In the genomic region with DNA sequence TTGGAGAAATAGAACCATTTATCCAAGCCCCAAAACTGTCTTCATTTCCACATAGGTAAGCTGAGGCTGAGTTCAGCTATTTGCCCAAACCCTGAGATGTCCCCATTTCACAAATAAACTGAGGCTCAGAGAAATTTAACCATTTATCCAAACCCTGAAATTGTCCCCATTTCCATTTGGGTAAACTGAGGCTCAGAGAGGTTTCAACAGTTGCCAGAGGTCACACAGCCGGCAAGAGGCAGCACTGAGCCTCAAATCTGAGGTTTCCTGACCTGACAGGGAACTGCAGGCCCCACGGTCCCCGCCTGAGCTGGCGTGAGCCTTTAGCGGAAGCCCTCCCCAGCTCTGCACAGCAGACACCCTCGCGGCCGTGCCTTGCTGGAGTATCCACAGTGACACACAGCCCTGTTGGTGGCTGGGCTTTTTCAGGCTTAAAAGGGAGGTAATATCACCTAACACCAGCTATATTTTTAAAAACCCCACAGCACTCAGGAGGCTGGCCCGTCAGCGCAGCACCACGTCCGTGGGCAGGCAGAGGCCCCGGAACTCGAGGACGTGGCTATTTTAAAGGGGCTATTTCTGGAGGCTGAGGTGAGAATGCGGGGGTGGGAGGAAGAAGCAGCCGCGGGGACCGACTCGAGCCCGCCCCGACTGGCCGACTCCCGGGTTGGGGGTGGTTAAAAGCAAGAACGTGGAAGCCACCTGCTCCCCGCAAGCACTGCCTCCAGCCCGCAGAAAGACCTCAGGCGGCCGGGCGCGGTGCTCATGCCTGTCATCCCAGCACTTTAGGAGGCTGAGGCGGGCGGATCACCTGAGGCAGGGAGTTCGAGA, we compare ENCODE assay signal across 9 cellular contexts. TPM values are rescaled to one million over a fixed set of nuclear protein-coding genes. Genes with fewer than 3 reads are reported as not detected.
A peak's percentile ranks its signal among the peaks of the same experiment; 100 is the strongest.
DNase-seq lines count a peak whose midpoint lies in the region; ATAC-seq and TF ChIP-seq lines count a peak whose summit lies in the region.
"Had no signal": no experiment of that assay in that cellular context is flagged by ENCODE, and none has a peak within 500 bp of the region (broad histone marks: within the 10 kb centered on the region; RNA-seq: fewer than 3 reads in every experiment).

No MANE protein-coding gene starts in this region.

- H3K4me1 Mint-ChIP-seq in activated CD8-positive, alpha-beta T cell treated with anti-CD3 and anti-CD28 coated beads for 36 hours (ENCODE audit: low read depth) = peaks cover 7% of the 10 kb centered on the region

- CTCF ChIA-PET in activated CD8-positive, alpha-beta T cell treated with anti-CD3 and anti-CD28 coated beads for 36 hours (lab: Charles Lee) = interaction anchor here (1.0 to 1.6 kb wide), 2 partner anchors 11 to 15 kb away, joined by 3 read pairs; no protein-coding TSS in a partner anchor

- H3K4me3 Mint-ChIP-seq in activated CD8-positive, alpha-beta T cell treated with anti-CD3 and anti-CD28 coated beads for 36 hours = no peak overlapping the region

- H3K27ac Mint-ChIP-seq in activated CD8-positive, alpha-beta T cell treated with anti-CD3 and anti-CD28 coated beads for 36 hours = no peak overlapping the region

- peak; percentile 58 for ATAC-seq in HG03025 (IDR thresholded peaks at IDR 0.05; ENCODE audit: low FRiP score, unreplicated experiment)
- peak; percentile 90 for ATAC-seq in activated CD8-positive, alpha-beta T cell treated with anti-CD3 and anti-CD28 coated beads for 36 hours
- ATAC-seq in HG03139 (IDR thresholded peaks at IDR 0.05; ENCODE audit: unreplicated experiment) = no peak
- ATAC-seq: A549 had no signal

- intact Hi-C loops in activated CD8-positive, alpha-beta T cell treated with anti-CD3 and anti-CD28 coated beads for 36 hours (cut with micrococcal nuclease) = no loop called here
- intact Hi-C loops in posterior cingulate gyrus (cut with DNase I) = no loop called here

- H3K27me3 Mint-ChIP-seq in activated CD8-positive, alpha-beta T cell treated with anti-CD3 and anti-CD28 coated beads for 36 hours = peaks cover 15% of the 10 kb centered on the region

- DNase-seq in NCI-H748 (lab: John Stamatoyannopoulos, UW; ENCODE audit: unreplicated experiment) (peak; percentile 6), NCI-H748 treated with DMSO at 0.1 percent for 48 hours (lab: John Stamatoyannopoulos, UW) (no peak), posterior cingulate gyrus (peak in 8 of 10 donors; percentile 55 to 94 (median 66)), DMS53 (lab: John Stamatoyannopoulos, UW) (no peak), medulla oblongata (ENCODE audit: extremely low spot score) (no peak)
- DNase-seq in activated CD8-positive, alpha-beta T cell treated with anti-CD3 and anti-CD28 coated beads for 36 hours = peak; percentile 63

- no peaks in the 10 kb centered on the region for H3K36me3 Mint-ChIP-seq in activated CD8-positive, alpha-beta T cell treated with anti-CD3 and anti-CD28 coated beads for 36 hours (ENCODE audit: low read depth)

- peak; percentile 19 for TF ChIP-seq CTCF in activated CD8-positive, alpha-beta T cell treated with anti-CD3 and anti-CD28 coated beads for 36 hours (IDR thresholded peaks at IDR 0.05)

- POLR2A ChIA-PET in activated CD8-positive, alpha-beta T cell treated with anti-CD3 and anti-CD28 coated beads for 36 hours (lab: Charles Lee) = no interaction called here

- peaks cover 5% of the 10 kb centered on the region for H3K9me3 Mint-ChIP-seq in activated CD8-positive, alpha-beta T cell treated with anti-CD3 and anti-CD28 coated beads for 36 hours

RNA-seq across cellular contexts. Expression of a gene that starts 18.5 kb away (rescaled TPM):
- 1 to 10 TPM; 2.6 to 2.8 TPM for total RNA-seq in activated CD8-positive, alpha-beta T cell treated with anti-CD3 and anti-CD28 coated beads for 36 hours

Comparison
In these comparisons a context has a peak if more than half of its experiments do, and no peak if none do; other contexts are left out.
1. DNase-seq: peak in NCI-H748 (single experiment), activated CD8-positive, alpha-beta T cell treated with anti-CD3 and anti-CD28 coated beads for 36 hours (single experiment) and posterior cingulate gyrus (8 of 10); none in NCI-H748 treated with DMSO at 0.1 percent for 48 hours (single experiment), DMS53 (single experiment) and medulla oblongata (single experiment).